8 cellular contexts compared by ENCODE assay signal in genomic region chr14:77761205-77761931, GRCh38.
A peak's percentile ranks its signal among the peaks of the same experiment; 100 is the strongest.
DNase-seq lines count a peak whose midpoint lies in the region; ATAC-seq and TF ChIP-seq lines count a peak whose summit lies in the region.

No MANE protein-coding gene starts in this region.

- no peaks in the 10 kb centered on the region for H3K9me3 Mint-ChIP-seq in stimulated activated memory B cell treated with anti-CD40 and anti-IgM and Interleukin-4, amounts not matched to agents 10 μg/mL and 1 μg/mL and 100 μg/mL, for 72 hours

- peak overlapping the region; percentile 92 for H3K4me3 Mint-ChIP-seq in stimulated activated memory B cell treated with anti-CD40 and anti-IgM and Interleukin-4, amounts not matched to agents 10 μg/mL and 1 μg/mL and 100 μg/mL, for 72 hours

- peaks cover 11% of the 10 kb centered on the region for H3K36me3 Mint-ChIP-seq in stimulated activated memory B cell treated with anti-CD40 and anti-IgM and Interleukin-4, amounts not matched to agents 10 μg/mL and 1 μg/mL and 100 μg/mL, for 72 hours

- TF ChIP-seq CTCF in RWPE1 (conservative IDR thresholded peaks at IDR 0.05; ENCODE audit: low read depth): peak; percentile 39

- POLR2A ChIA-PET in RWPE1 (lab: Yijun Ruan, JAX; ENCODE audit: low non-redundant PET): no interaction called here

- CTCF ChIA-PET in RWPE1 (lab: Yijun Ruan, JAX): interaction anchor here (0.9 kb wide), 1 partner anchor 829 kb away, joined by 3 read pairs; no protein-coding TSS in a partner anchor

- peak overlapping the region; percentile 97 for H3K27ac Mint-ChIP-seq in stimulated activated memory B cell treated with anti-CD40 and anti-IgM and Interleukin-4, amounts not matched to agents 10 μg/mL and 1 μg/mL and 100 μg/mL, for 72 hours

- DNase-seq in DMS53 (lab: John Stamatoyannopoulos, UW) (peak; percentile 50), HPDE6-E6E7 (ENCODE audit: extremely low spot score) (peak; percentile 15), RWPE1 (ENCODE audit: low spot score) (peak; percentile 8), kidney tubule cell (ENCODE audit: low spot score) (peak; percentile 40)

- peak; percentile 29 for ATAC-seq in GM19463 (IDR thresholded peaks at IDR 0.05; ENCODE audit: unreplicated experiment)
- peak; percentile 34 for ATAC-seq in stimulated activated memory B cell treated with anti-CD40 and anti-IgM and Interleukin-4, amounts not matched to agents 10 μg/mL and 1 μg/mL and 100 μg/mL, for 72 hours
- no peak for ATAC-seq in HG02970 (IDR thresholded peaks at IDR 0.05; ENCODE audit: low FRiP score, unreplicated experiment)

- H3K4me1 Mint-ChIP-seq in stimulated activated memory B cell treated with anti-CD40 and anti-IgM and Interleukin-4, amounts not matched to agents 10 μg/mL and 1 μg/mL and 100 μg/mL, for 72 hours: peaks cover 27% of the 10 kb centered on the region

- H3K27ac ChIP-seq in RWPE1 (peak overlapping the region; percentile 78), cingulate gyrus (ENCODE audit: low read depth, low read length) (peak overlapping the region; percentile 91)

- no peaks in the 10 kb centered on the region for H3K27me3 Mint-ChIP-seq in stimulated activated memory B cell treated with anti-CD40 and anti-IgM and Interleukin-4, amounts not matched to agents 10 μg/mL and 1 μg/mL and 100 μg/mL, for 72 hours
